In the genomic region with DNA sequence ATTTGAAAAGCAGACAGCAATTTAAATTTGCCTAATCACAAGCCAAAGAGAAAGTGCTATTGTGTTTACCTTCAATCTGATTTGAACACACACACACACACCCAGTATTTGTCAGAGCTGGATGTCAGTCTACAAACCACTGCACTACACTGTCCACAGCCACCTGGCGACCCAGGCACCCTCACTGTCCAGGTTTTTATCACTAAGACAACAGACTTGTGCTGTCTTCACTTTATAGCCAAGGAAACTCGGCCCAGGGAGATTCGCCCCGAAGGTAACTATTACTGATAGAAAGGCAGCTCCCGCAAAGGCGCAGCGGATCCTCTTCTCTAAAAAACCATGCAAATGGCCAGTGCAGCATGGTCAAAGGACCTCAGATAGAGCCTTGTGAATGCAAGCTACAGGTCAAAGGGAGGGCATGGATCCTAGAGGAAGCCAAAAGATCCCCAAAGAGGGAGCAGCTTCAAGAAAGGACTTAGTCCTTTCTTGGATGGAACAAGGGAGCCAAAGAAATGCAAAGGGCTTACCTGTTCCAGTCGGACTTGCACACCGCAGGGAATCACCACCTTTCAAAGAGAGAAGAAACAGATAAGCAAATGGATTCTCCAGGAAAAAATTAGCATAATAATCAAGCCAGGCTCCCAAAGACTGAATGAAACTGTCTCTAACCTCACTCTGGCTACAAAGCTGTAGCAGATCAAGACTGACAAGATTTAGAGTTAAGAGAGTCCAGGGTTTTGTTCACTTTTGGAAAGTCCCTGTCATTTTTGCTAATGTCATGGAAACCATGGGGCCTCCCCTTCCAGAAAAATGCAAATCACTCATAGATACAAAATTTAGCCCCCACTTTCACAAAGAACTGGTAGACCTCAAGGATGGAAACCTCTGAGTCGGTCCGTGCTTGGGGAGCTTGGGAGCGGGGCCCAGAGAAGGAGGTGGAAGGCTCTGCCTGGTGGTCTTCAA, we compare ENCODE assay signal across 9 cellular contexts.
DNase-seq lines count a peak whose midpoint lies in the region; ATAC-seq, FAIRE-seq and TF ChIP-seq lines count a peak whose summit lies in the region.
"Had no signal": no experiment of that assay in that cellular context is flagged by ENCODE, and none has a peak within 500 bp of the region (broad histone marks: within the 10 kb centered on the region; RNA-seq: fewer than 3 reads in every experiment).

No MANE protein-coding gene starts in this region.

- intact Hi-C loops in pancreas (cut with DNase I) = no loop called here

- peaks cover 0 to 2% (median 0%) of the 10 kb centered on the region in 9 donors for H3K9me3 Mint-ChIP-seq in naive thymus-derived CD8-positive, alpha-beta T cell

- H3K4me1 ChIP-seq in SJSA1 (replicated peaks) (peaks cover 62% of the 10 kb centered on the region), pancreas (peaks cover 73 to 89% (median 79%) of the 10 kb centered on the region in 3 donors)

- H3K4me3 Mint-ChIP-seq in naive thymus-derived CD8-positive, alpha-beta T cell = peak overlapping the region in 1 of 10 donors; percentile 45

- no peak for TF ChIP-seq CTCF in pancreas (IDR thresholded peaks at IDR 0.05)

- H3K27ac ChIP-seq in SJSA1 = peak overlapping the region; percentile 91
- H3K27ac ChIP-seq in pancreas = peak overlapping the region; percentile 53 to 89 (median 68)

- H3K27ac Mint-ChIP-seq in naive thymus-derived CD8-positive, alpha-beta T cell = peak overlapping the region in 1 of 10 donors; percentile 21

- WGBS in pancreas, 2 donors = 67 to 71% methylated on average over 12 of the region's 12 CpGs

- no peaks in the 10 kb centered on the region for H3K36me3 Mint-ChIP-seq in naive thymus-derived CD8-positive, alpha-beta T cell

- no peak for DNase-seq in SJSA1 (ENCODE audit: low read depth in 1 of 2, low spot score in 2 of 2)
- DNase-seq in pancreas = no peak
- DNase-seq in NCI-H187 (lab: John Stamatoyannopoulos, UW) = no peak
- no peak for DNase-seq in NCI-H2029 (lab: John Stamatoyannopoulos, UW)
- no peak for DNase-seq in NCI-H1417 (lab: John Stamatoyannopoulos, UW)
- no peak for DNase-seq in naive thymus-derived CD8-positive, alpha-beta T cell

- ATAC-seq in GM18858 (IDR thresholded peaks at IDR 0.05; ENCODE audit: unreplicated experiment) (peak; percentile 71), HG02678 (IDR thresholded peaks at IDR 0.05; ENCODE audit: unreplicated experiment) (peak; percentile 75), pancreas (peak in 2 of 4 donors; percentile 7 to 8)
- ATAC-seq in naive thymus-derived CD8-positive, alpha-beta T cell = no peak

- H3K36me3 ChIP-seq in SJSA1 (peaks cover 29% of the 10 kb centered on the region), pancreas (no peaks in the 10 kb centered on the region)

- POLR2A ChIA-PET in naive thymus-derived CD8-positive, alpha-beta T cell (lab: Charles Lee) = no interaction called here

- H3K27me3 Mint-ChIP-seq in naive thymus-derived CD8-positive, alpha-beta T cell = peaks cover 0 to 11% (median 4%) of the 10 kb centered on the region in 5 donors

- H3K4me1 Mint-ChIP-seq in naive thymus-derived CD8-positive, alpha-beta T cell = peaks cover 0 to 39% (median 0%) of the 10 kb centered on the region in 4 donors

- H3K4me3 ChIP-seq in SJSA1 (no peak overlapping the region), pancreas (no peak overlapping the region)

- H3K9me3 ChIP-seq in SJSA1 (replicated peaks) = no peaks in the 10 kb centered on the region
- no peaks in the 10 kb centered on the region for H3K9me3 ChIP-seq in pancreas

- H3K27me3 ChIP-seq in SJSA1 (replicated peaks) (no peaks in the 10 kb centered on the region), pancreas (no peaks in the 10 kb centered on the region)

- no peak for FAIRE-seq in pancreas (lab: Jason Lieb, UNC)
- FAIRE-seq: endometrium had no signal

Comparison
In these comparisons a context has a peak if more than half of its experiments do, and no peak if none do; other contexts are left out.
1. ATAC-seq: peak in GM18858 (single experiment) and HG02678 (single experiment); none in naive thymus-derived CD8-positive, alpha-beta T cell (0 of 2).